1 cellular context compared by ENCODE assay signal in the genomic region with DNA sequence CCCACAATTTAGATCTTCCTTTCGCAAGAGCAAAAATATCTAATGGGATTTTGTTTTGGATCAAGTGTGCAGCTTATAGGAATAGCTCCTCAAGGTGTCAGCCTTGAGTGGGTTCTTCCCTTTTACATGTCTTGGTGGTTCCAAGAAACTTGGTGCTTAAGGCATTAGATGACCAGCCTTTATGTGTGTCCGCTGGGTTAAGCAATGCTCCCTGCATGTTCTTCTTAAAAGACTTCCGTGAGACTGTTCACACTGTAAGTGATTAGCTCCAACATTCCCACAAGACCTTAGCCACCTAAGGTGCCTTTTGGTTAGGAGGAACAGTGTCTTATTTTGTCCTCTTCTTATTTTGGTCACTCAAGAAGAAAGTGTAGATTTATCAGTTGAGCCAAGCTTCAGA.
TF ChIP-seq lines count a peak whose summit lies in the region.

No MANE protein-coding gene starts in this region.

TF ChIP-seq in HCT116, 20 proteins besides CTCF, POLR2A, EP300 and RAD21 (continued from another document):
- TF ChIP-seq, protein P1, sequence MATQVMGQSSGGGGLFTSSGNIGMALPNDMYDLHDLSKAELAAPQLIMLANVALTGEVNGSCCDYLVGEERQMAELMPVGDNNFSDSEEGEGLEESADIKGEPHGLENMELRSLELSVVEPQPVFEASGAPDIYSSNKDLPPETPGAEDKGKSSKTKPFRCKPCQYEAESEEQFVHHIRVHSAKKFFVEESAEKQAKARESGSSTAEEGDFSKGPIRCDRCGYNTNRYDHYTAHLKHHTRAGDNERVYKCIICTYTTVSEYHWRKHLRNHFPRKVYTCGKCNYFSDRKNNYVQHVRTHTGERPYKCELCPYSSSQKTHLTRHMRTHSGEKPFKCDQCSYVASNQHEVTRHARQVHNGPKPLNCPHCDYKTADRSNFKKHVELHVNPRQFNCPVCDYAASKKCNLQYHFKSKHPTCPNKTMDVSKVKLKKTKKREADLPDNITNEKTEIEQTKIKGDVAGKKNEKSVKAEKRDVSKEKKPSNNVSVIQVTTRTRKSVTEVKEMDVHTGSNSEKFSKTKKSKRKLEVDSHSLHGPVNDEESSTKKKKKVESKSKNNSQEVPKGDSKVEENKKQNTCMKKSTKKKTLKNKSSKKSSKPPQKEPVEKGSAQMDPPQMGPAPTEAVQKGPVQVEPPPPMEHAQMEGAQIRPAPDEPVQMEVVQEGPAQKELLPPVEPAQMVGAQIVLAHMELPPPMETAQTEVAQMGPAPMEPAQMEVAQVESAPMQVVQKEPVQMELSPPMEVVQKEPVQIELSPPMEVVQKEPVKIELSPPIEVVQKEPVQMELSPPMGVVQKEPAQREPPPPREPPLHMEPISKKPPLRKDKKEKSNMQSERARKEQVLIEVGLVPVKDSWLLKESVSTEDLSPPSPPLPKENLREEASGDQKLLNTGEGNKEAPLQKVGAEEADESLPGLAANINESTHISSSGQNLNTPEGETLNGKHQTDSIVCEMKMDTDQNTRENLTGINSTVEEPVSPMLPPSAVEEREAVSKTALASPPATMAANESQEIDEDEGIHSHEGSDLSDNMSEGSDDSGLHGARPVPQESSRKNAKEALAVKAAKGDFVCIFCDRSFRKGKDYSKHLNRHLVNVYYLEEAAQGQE (IDR thresholded peaks at IDR 0.05; ENCODE audit: low read depth) = no peak
